8 cellular contexts compared by ENCODE assay signal in genomic region chr17:11997147-11997971, GRCh38. TPM values are rescaled to one million over a fixed set of nuclear protein-coding genes. Genes with fewer than 3 reads are reported as not detected.
A peak's percentile ranks its signal among the peaks of the same experiment; 100 is the strongest.
DNase-seq lines count a peak whose midpoint lies in the region; ATAC-seq and TF ChIP-seq lines count a peak whose summit lies in the region.

A gene with protein sequence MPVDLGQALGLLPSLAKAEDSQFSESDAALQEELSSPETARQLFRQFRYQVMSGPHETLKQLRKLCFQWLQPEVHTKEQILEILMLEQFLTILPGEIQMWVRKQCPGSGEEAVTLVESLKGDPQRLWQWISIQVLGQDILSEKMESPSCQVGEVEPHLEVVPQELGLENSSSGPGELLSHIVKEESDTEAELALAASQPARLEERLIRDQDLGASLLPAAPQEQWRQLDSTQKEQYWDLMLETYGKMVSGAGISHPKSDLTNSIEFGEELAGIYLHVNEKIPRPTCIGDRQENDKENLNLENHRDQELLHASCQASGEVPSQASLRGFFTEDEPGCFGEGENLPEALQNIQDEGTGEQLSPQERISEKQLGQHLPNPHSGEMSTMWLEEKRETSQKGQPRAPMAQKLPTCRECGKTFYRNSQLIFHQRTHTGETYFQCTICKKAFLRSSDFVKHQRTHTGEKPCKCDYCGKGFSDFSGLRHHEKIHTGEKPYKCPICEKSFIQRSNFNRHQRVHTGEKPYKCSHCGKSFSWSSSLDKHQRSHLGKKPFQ (minus strand): TSS chr17:11997475. CDS start chr17:11992829, 4,646 bp downstream.

- peak within 1 kb of the TSS; percentile 90 to 96 (median 93) for H3K4me3 Mint-ChIP-seq in T-cell

- H3K27ac ChIP-seq in left ventricle myocardium inferior (replicated peaks) = peak within 1 kb of the TSS; percentile 92
- peak within 1 kb of the TSS; percentile 93 for H3K27ac ChIP-seq in psoas muscle
- H3K27ac ChIP-seq in urinary bladder (ENCODE audit: low read depth) = peak within 1 kb of the TSS; percentile 92

- H3K27me3 Mint-ChIP-seq in T-cell = no peaks in the 10 kb centered on the region

- no peak for TF ChIP-seq CTCF in GM13976 (IDR thresholded peaks at IDR 0.05; ENCODE audit: borderline replicate concordance, control extremely low read depth, extremely low read depth, insufficient read depth, missing control alignments)
- TF ChIP-seq CTCF in left ventricle myocardium inferior (IDR thresholded peaks at IDR 0.05; ENCODE audit: borderline replicate concordance) = no peak
- no peak for TF ChIP-seq CTCF in psoas muscle (IDR thresholded peaks at IDR 0.05)

- 0 to 1% (median 0%) methylated on average over 50 to 74 of the region's 74 CpGs for WGBS in psoas muscle, 3 donors
- under 1% methylated on average over 74 of the region's 74 CpGs for WGBS in urinary bladder

- intact Hi-C loops in left ventricle myocardium inferior (cut with micrococcal nuclease) (no loop called here), psoas muscle (cut with DNase I) (loop anchor here (2.0 to 10.0 kb wide), 2 partner anchors 23 to 1303 kb away; partner anchors contain the start of genes ADPRM (in 1 of the 2), MAP2K4 (in 1 of the 2) and SCO1 (in 1 of the 2))

- H3K4me1 ChIP-seq in left ventricle myocardium inferior (peaks cover 25% of the 10 kb centered on the region), psoas muscle (peaks cover 10% of the 10 kb centered on the region), urinary bladder (ENCODE audit: insufficient read depth) (no peaks in the 10 kb centered on the region)

- no peaks in the 10 kb centered on the region for H3K27me3 ChIP-seq in left ventricle myocardium inferior (ENCODE audit: low read depth)
- no peaks in the 10 kb centered on the region for H3K27me3 ChIP-seq in psoas muscle (ENCODE audit: insufficient read depth in 3 of 3, low read length in 2 of 3)

- peak within 1 kb of the TSS; percentile 84 for H3K4me3 ChIP-seq in left ventricle myocardium inferior
- peak within 1 kb of the TSS; percentile 96 for H3K4me3 ChIP-seq in psoas muscle
- H3K4me3 ChIP-seq in urinary bladder (ENCODE audit: low read depth, low read length) = peak within 1 kb of the TSS; percentile 82

- no peaks in the 10 kb centered on the region for H3K9me3 ChIP-seq in left ventricle myocardium inferior (replicated peaks)
- H3K9me3 ChIP-seq in psoas muscle = no peaks in the 10 kb centered on the region

- DNase-seq in GM13976 (ENCODE audit: low spot score) (peak; percentile 98), NCI-H1436 (lab: John Stamatoyannopoulos, UW) (peak; percentile 89), T-cell (peak; percentile 85 to 98 (median 95)), amniotic stem cell (lab: John Stamatoyannopoulos, UW) (peak; percentile 93), left ventricle myocardium inferior (peak; percentile 98), psoas muscle (peak; percentile 98 to 99)

- CTCF ChIA-PET in T-cell (lab: Charles Lee) = interaction anchor here (0.6 to 2.6 kb wide), 8 partner anchors 19 to 1021 kb away, joined by 3 to 32 read pairs (median 4); partner anchors contain the start of genes ELAC2 (in 1 of the 2) and MAP2K4 (in 1 of the 2)

- H3K36me3 ChIP-seq in left ventricle myocardium inferior = peaks cover 5% of the 10 kb centered on the region
- H3K36me3 ChIP-seq in psoas muscle (ENCODE audit: insufficient read depth in 1 of 2, low read depth in 1 of 2) = peaks cover 0 to 7% of the 10 kb centered on the region in 2 donors
- no peaks in the 10 kb centered on the region for H3K36me3 ChIP-seq in urinary bladder (ENCODE audit: insufficient read depth)

- peaks cover 0 to 6% (median 0%) of the 10 kb centered on the region in 3 donors for H3K9me3 Mint-ChIP-seq in T-cell

- peaks cover 10% of the 10 kb centered on the region for H3K36me3 Mint-ChIP-seq in T-cell

- in situ Hi-C loops in GM13976 (cut with MboI; ENCODE audit: low sequenced_read_pairs, unreplicated experiment) = loop anchor here (25.0 kb wide), 2 partner anchors 1015 to 1135 kb away; partner anchors contain the start of gene ELAC2

- peaks cover 22 to 27% (median 26%) of the 10 kb centered on the region in 3 donors for H3K4me1 Mint-ChIP-seq in T-cell

- POLR2A ChIA-PET in T-cell (lab: Charles Lee) = interaction anchor here (0.5 to 3.3 kb wide), 18 partner anchors 10 to 1021 kb away, joined by 3 to 85 read pairs (median 4); partner anchors contain the start of genes MAP2K4 (in 2 of the 2) and ELAC2 (in 1 of the 2)

- peak within 1 kb of the TSS; percentile 93 to 94 for H3K27ac Mint-ChIP-seq in T-cell

- peak; percentile 97 for ATAC-seq in HG02840 (IDR thresholded peaks at IDR 0.05; ENCODE audit: low FRiP score, unreplicated experiment)
- peak; percentile 98 to 100 (median 99) for ATAC-seq in T-cell (replicated peaks in 1 of 4)
- ATAC-seq in psoas muscle = peak; percentile 97 to 100 (median 99)

RNA-seq across cellular contexts. Expression of the gene that starts here (rescaled TPM):
- total RNA-seq in T-cell = 10 to 100 TPM; 12.8 to 14.7 (median 13.8) TPM
- 4.0 TPM for total RNA-seq in left ventricle myocardium inferior
- 1 to 10 TPM; 3.4 to 6.3 (median 4.8) TPM for total RNA-seq in psoas muscle
- 10 to 100 TPM in 1 of 3 donors, 1 to 10 TPM in 2; 4.1 to 10.0 (median 5.0) TPM for polyA plus RNA-seq in psoas muscle
- 15.8 TPM for total RNA-seq in urinary bladder
- 5.6 TPM for polyA plus RNA-seq in urinary bladder

Comparison
In these comparisons a context has a peak if more than half of its experiments do, and no peak if none do; other contexts are left out.
1. Peak in every context shown above with its lines: DNase-seq, ATAC-seq, H3K4me3 ChIP-seq and H3K27ac ChIP-seq.